In the genomic region with DNA sequence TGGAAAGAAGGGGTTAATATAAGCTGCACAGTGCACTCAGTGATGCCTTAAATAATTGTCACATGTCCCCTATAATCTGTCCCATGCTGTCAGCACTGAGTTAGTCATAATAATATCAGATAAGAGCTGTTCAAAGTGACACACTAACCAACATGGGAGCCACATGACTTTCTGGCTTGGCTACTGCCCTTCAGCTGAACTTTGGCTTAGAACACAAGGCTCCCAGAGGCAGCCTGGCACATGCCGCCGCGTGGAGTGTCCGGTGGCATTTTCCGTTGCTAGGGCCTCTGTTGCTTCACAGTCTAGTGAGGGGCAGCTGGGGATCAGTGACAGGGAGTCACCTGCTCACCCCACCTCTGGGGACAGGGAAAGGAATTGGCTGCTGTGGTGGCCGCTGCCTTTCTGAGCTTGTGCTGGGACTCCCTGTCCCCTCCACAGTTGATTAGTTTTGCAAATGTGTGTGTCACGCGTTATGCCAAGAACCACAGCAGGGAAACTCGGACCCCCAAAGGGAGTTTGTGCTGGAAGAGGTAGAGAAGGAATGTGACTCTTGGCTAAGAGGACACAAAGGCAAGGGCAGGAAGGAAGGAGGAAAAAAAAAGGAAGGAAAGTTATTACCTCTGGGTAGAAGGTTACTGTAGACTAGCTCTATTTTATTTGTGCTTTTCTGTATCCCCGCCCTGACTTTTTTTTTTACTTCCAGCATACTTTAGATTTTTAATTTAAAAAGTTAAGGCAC, we compare ENCODE assay signal across 1 cellular context.
TF ChIP-seq lines count a peak whose summit lies in the region.

No MANE protein-coding gene starts in this region.

TF ChIP-seq in HepG2, 621 proteins besides CTCF, POLR2A, EP300 and RAD21 (continued from another document and continues in another):
- TF ChIP-seq, protein P1, sequence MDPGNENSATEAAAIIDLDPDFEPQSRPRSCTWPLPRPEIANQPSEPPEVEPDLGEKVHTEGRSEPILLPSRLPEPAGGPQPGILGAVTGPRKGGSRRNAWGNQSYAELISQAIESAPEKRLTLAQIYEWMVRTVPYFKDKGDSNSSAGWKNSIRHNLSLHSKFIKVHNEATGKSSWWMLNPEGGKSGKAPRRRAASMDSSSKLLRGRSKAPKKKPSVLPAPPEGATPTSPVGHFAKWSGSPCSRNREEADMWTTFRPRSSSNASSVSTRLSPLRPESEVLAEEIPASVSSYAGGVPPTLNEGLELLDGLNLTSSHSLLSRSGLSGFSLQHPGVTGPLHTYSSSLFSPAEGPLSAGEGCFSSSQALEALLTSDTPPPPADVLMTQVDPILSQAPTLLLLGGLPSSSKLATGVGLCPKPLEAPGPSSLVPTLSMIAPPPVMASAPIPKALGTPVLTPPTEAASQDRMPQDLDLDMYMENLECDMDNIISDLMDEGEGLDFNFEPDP (CRISPR knock-in tag; conservative IDR thresholded peaks at IDR 0.05), result no peak
- TF ChIP-seq STAT5B (CRISPR knock-in tag; IDR thresholded peaks at IDR 0.05) (no peak), MEF2D (CRISPR knock-in tag; IDR thresholded peaks at IDR 0.05) (no peak), ZNF30 (CRISPR knock-in tag; IDR thresholded peaks at IDR 0.05) (no peak), CEBPG (CRISPR knock-in tag; IDR thresholded peaks at IDR 0.05) (0 out of 2 replicates have a peak, but pooled peaks have one; percentile 21), SRY (CRISPR knock-in tag; IDR thresholded peaks at IDR 0.05) (no peak), ZFYVE20 (CRISPR knock-in tag; IDR thresholded peaks at IDR 0.05; ENCODE audit: borderline replicate concordance, low read depth) (no peak), ZNF570 (CRISPR knock-in tag; IDR thresholded peaks at IDR 0.05; ENCODE audit: borderline replicate concordance) (no peak), ZNF326 (CRISPR knock-in tag; IDR thresholded peaks at IDR 0.05; ENCODE audit: borderline replicate concordance) (no peak), ZNF331 (CRISPR knock-in tag; IDR thresholded peaks at IDR 0.05) (no peak), JARID2 (CRISPR knock-in tag; IDR thresholded peaks at IDR 0.05; ENCODE audit: insufficient replicate concordance) (no peak), MZF1 (CRISPR knock-in tag; IDR thresholded peaks at IDR 0.05; ENCODE audit: borderline replicate concordance) (no peak), MEIS2 (CRISPR knock-in tag; IDR thresholded peaks at IDR 0.05) (no peak), ZBTB42 (CRISPR knock-in tag; IDR thresholded peaks at IDR 0.05) (no peak), SMYD3 (CRISPR knock-in tag; IDR thresholded peaks at IDR 0.05) (no peak), ZNF589 (CRISPR knock-in tag; conservative IDR thresholded peaks at IDR 0.05) (no peak), SAFB2 (CRISPR knock-in tag; IDR thresholded peaks at IDR 0.05; ENCODE audit: borderline replicate concordance, low read depth) (no peak), SOX13 (IDR thresholded peaks at IDR 0.05) (no peak), SOX13 (CRISPR knock-in tag; conservative IDR thresholded peaks at IDR 0.05 in 1 of 2, IDR thresholded peaks at IDR 0.05 in 1 of 2) (no peak), EEA1 (CRISPR knock-in tag; IDR thresholded peaks at IDR 0.05; ENCODE audit: borderline replicate concordance) (no peak), ZNF207 (IDR thresholded peaks at IDR 0.05; ENCODE audit: borderline replicate concordance) (no peak), SP1 (IDR thresholded peaks at IDR 0.05) (no peak), SP1 (CRISPR knock-in tag; IDR thresholded peaks at IDR 0.05) (no peak), ZC3H4 (CRISPR knock-in tag; IDR thresholded peaks at IDR 0.05; ENCODE audit: borderline replicate concordance) (no peak), SIN3A (IDR thresholded peaks at IDR 0.05; ENCODE audit: borderline replicate concordance, low read depth, low read length) (no peak), ZIK1 (CRISPR knock-in tag; IDR thresholded peaks at IDR 0.05; ENCODE audit: borderline replicate concordance, low read depth) (no peak), RFX5 (IDR thresholded peaks at IDR 0.05; ENCODE audit: low read depth, low read length) (no peak), ESRRA (CRISPR knock-in tag; IDR thresholded peaks at IDR 0.05; ENCODE audit: low read depth) (peak; percentile 63; the same call in 1 of the 2 replicates), YEATS4 (CRISPR knock-in tag; IDR thresholded peaks at IDR 0.05; ENCODE audit: borderline replicate concordance) (no peak), SP4 (CRISPR knock-in tag; IDR thresholded peaks at IDR 0.05) (no peak), RCOR2 (CRISPR knock-in tag; IDR thresholded peaks at IDR 0.05) (no peak), ZNF264 (CRISPR knock-in tag; IDR thresholded peaks at IDR 0.05) (no peak), NR2F1 (CRISPR knock-in tag; IDR thresholded peaks at IDR 0.05) (no peak), KMT2A (CRISPR knock-in tag; IDR thresholded peaks at IDR 0.05) (no peak), ELF1 (CRISPR knock-in tag; IDR thresholded peaks at IDR 0.05) (no peak), ZNF761 (CRISPR knock-in tag; conservative IDR thresholded peaks at IDR 0.05) (no peak), ZNF776 (CRISPR knock-in tag; IDR thresholded peaks at IDR 0.05) (no peak), FOXP1 (IDR thresholded peaks at IDR 0.05) (no peak), FOXP1 (CRISPR knock-in tag; IDR thresholded peaks at IDR 0.05) (no peak), ISL2 (CRISPR knock-in tag; IDR thresholded peaks at IDR 0.05) (no peak), CBFB (CRISPR knock-in tag; IDR thresholded peaks at IDR 0.05) (no peak), ZNF34 (CRISPR knock-in tag; IDR thresholded peaks at IDR 0.05; ENCODE audit: borderline replicate concordance) (no peak), MYC (CRISPR knock-in tag; IDR thresholded peaks at IDR 0.05; ENCODE audit: borderline replicate concordance) (peak; percentile 48; the same call in 1 of the 2 replicates), TEAD3 (CRISPR knock-in tag; optimal IDR thresholded peaks at IDR 0.05; ENCODE audit: borderline replicate concordance) (peak; percentile 54)
- TF ChIP-seq, protein P2, sequence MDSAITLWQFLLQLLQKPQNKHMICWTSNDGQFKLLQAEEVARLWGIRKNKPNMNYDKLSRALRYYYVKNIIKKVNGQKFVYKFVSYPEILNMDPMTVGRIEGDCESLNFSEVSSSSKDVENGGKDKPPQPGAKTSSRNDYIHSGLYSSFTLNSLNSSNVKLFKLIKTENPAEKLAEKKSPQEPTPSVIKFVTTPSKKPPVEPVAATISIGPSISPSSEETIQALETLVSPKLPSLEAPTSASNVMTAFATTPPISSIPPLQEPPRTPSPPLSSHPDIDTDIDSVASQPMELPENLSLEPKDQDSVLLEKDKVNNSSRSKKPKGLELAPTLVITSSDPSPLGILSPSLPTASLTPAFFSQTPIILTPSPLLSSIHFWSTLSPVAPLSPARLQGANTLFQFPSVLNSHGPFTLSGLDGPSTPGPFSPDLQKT (CRISPR knock-in tag; IDR thresholded peaks at IDR 0.05; ENCODE audit: borderline replicate concordance), result no peak
- TF ChIP-seq, protein P3, sequence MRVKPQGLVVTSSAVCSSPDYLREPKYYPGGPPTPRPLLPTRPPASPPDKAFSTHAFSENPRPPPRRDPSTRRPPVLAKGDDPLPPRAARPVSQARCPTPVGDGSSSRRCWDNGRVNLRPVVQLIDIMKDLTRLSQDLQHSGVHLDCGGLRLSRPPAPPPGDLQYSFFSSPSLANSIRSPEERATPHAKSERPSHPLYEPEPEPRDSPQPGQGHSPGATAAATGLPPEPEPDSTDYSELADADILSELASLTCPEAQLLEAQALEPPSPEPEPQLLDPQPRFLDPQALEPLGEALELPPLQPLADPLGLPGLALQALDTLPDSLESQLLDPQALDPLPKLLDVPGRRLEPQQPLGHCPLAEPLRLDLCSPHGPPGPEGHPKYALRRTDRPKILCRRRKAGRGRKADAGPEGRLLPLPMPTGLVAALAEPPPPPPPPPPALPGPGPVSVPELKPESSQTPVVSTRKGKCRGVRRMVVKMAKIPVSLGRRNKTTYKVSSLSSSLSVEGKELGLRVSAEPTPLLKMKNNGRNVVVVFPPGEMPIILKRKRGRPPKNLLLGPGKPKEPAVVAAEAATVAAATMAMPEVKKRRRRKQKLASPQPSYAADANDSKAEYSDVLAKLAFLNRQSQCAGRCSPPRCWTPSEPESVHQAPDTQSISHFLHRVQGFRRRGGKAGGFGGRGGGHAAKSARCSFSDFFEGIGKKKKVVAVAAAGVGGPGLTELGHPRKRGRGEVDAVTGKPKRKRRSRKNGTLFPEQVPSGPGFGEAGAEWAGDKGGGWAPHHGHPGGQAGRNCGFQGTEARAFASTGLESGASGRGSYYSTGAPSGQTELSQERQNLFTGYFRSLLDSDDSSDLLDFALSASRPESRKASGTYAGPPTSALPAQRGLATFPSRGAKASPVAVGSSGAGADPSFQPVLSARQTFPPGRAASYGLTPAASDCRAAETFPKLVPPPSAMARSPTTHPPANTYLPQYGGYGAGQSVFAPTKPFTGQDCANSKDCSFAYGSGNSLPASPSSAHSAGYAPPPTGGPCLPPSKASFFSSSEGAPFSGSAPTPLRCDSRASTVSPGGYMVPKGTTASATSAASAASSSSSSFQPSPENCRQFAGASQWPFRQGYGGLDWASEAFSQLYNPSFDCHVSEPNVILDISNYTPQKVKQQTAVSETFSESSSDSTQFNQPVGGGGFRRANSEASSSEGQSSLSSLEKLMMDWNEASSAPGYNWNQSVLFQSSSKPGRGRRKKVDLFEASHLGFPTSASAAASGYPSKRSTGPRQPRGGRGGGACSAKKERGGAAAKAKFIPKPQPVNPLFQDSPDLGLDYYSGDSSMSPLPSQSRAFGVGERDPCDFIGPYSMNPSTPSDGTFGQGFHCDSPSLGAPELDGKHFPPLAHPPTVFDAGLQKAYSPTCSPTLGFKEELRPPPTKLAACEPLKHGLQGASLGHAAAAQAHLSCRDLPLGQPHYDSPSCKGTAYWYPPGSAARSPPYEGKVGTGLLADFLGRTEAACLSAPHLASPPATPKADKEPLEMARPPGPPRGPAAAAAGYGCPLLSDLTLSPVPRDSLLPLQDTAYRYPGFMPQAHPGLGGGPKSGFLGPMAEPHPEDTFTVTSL (CRISPR knock-in tag; IDR thresholded peaks at IDR 0.05; ENCODE audit: borderline replicate concordance), result no peak
- TF ChIP-seq, protein P4, sequence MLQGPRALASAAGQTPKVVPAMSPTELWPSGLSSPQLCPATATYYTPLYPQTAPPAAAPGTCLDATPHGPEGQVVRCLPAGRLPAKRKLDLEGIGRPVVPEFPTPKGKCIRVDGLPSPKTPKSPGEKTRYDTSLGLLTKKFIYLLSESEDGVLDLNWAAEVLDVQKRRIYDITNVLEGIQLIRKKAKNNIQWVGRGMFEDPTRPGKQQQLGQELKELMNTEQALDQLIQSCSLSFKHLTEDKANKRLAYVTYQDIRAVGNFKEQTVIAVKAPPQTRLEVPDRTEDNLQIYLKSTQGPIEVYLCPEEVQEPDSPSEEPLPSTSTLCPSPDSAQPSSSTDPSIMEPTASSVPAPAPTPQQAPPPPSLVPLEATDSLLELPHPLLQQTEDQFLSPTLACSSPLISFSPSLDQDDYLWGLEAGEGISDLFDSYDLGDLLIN (CRISPR knock-in tag; IDR thresholded peaks at IDR 0.05; ENCODE audit: borderline replicate concordance), result no peak
- TF ChIP-seq, protein P5, sequence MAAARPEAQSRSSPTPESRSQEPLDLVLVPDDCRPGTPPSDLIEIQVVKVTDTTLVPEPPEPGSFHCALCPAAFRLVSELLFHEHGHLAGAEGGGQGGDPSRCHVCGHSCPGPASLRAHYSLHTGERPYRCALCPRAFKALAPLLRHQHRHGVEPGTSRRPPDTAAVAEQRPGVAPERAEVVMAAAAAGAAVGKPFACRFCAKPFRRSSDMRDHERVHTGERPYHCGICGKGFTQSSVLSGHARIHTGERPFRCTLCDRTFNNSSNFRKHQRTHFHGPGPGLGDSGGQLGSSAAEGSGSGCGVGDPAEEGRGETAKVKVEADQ (CRISPR knock-in tag; IDR thresholded peaks at IDR 0.05; ENCODE audit: borderline replicate concordance), result no peak
- TF ChIP-seq, protein P6, sequence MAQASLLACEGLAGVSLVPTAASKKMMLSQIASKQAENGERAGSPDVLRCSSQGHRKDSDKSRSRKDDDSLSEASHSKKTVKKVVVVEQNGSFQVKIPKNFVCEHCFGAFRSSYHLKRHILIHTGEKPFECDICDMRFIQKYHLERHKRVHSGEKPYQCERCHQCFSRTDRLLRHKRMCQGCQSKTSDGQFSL (CRISPR knock-in tag; IDR thresholded peaks at IDR 0.05), result no peak
- TF ChIP-seq, protein P7, sequence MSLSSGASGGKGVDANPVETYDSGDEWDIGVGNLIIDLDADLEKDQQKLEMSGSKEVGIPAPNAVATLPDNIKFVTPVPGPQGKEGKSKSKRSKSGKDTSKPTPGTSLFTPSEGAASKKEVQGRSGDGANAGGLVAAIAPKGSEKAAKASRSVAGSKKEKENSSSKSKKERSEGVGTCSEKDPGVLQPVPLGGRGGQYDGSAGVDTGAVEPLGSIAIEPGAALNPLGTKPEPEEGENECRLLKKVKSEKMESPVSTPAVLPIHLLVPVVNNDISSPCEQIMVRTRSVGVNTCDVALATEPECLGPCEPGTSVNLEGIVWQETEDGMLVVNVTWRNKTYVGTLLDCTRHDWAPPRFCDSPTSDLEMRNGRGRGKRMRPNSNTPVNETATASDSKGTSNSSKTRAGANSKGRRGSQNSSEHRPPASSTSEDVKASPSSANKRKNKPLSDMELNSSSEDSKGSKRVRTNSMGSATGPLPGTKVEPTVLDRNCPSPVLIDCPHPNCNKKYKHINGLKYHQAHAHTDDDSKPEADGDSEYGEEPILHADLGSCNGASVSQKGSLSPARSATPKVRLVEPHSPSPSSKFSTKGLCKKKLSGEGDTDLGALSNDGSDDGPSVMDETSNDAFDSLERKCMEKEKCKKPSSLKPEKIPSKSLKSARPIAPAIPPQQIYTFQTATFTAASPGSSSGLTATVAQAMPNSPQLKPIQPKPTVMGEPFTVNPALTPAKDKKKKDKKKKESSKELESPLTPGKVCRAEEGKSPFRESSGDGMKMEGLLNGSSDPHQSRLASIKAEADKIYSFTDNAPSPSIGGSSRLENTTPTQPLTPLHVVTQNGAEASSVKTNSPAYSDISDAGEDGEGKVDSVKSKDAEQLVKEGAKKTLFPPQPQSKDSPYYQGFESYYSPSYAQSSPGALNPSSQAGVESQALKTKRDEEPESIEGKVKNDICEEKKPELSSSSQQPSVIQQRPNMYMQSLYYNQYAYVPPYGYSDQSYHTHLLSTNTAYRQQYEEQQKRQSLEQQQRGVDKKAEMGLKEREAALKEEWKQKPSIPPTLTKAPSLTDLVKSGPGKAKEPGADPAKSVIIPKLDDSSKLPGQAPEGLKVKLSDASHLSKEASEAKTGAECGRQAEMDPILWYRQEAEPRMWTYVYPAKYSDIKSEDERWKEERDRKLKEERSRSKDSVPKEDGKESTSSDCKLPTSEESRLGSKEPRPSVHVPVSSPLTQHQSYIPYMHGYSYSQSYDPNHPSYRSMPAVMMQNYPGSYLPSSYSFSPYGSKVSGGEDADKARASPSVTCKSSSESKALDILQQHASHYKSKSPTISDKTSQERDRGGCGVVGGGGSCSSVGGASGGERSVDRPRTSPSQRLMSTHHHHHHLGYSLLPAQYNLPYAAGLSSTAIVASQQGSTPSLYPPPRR (CRISPR knock-in tag; IDR thresholded peaks at IDR 0.05; ENCODE audit: borderline replicate concordance), result no peak
